ENCODE assay signal across 9 cellular contexts in the genomic region with DNA sequence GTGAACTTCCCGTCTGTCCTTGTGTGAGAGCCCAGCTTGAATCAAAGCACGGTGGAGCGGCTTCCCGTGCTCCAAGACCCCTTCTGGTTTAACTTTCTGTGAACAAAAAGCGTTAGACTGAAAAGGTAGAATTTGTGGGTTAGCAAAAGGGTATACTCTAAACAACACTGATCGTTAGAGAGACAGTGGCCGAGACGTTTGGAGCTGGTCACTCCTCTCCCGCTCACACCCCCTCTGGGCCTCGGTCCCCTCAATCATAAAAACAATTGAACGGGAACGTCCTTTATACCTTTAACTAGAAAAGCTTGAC. TPM values are rescaled to one million over a fixed set of nuclear protein-coding genes. Genes with fewer than 3 reads are reported as not detected.
DNase-seq lines count a peak whose midpoint lies in the region; FAIRE-seq and TF ChIP-seq lines count a peak whose summit lies in the region.
"Had no signal": no experiment of that assay in that cellular context is flagged by ENCODE, and none has a peak within 500 bp of the region (broad histone marks: within the 10 kb centered on the region; RNA-seq: fewer than 3 reads in every experiment).

No MANE protein-coding gene starts in this region.

- H3K4me1 ChIP-seq in ACC112 (ENCODE audit: control insufficient read depth, insufficient read depth, low read length, unreplicated experiment) = no peaks in the 10 kb centered on the region
- 0 out of 2 replicates have a peak, but pooled peaks cover 2% of the 10 kb centered on the region for H3K4me1 ChIP-seq in HUES48 (ENCODE audit: control insufficient read depth, insufficient read depth, low read length)
- peaks cover 21% of the 10 kb centered on the region for H3K4me1 ChIP-seq in mesodermal cell (ENCODE audit: control insufficient read depth, insufficient read depth, low read length, poor library complexity, severe bottlenecking)

- H3K27ac ChIP-seq in ACC112 (ENCODE audit: low read depth, low read length) (peak overlapping the region; percentile 58), HUES48 (ENCODE audit: low read depth, low read length) (peak overlapping the region; percentile 97), mesodermal cell (ENCODE audit: low read depth, low read length, severe bottlenecking) (peak overlapping the region; percentile 97)

- H3K27me3 ChIP-seq in ACC112 (ENCODE audit: insufficient read depth, low read length) (no peaks in the 10 kb centered on the region), HUES48 (ENCODE audit: control insufficient read depth, insufficient read depth, low read length) (no peaks in the 10 kb centered on the region), bronchial epithelial cell (ENCODE audit: control insufficient read depth, insufficient read depth, low read length) (no peaks in the 10 kb centered on the region)

- H3K79me2 ChIP-seq in ACC112 (ENCODE audit: control insufficient read depth, insufficient read depth, low read length, unreplicated experiment) = peaks cover 13% of the 10 kb centered on the region

- H3K36me3 ChIP-seq in ACC112 (ENCODE audit: insufficient read depth, low read length) = peaks cover 13% of the 10 kb centered on the region
- peaks cover 45% of the 10 kb centered on the region for H3K36me3 ChIP-seq in HUES48 (ENCODE audit: control insufficient read depth, insufficient read depth, low read length)
- H3K36me3 ChIP-seq in bronchial epithelial cell (ENCODE audit: control insufficient read depth, insufficient read depth, low read length) = peaks cover 13% of the 10 kb centered on the region
- peaks cover 59% of the 10 kb centered on the region for H3K36me3 ChIP-seq in mesodermal cell (ENCODE audit: control insufficient read depth, insufficient read depth, low read length)

- peak overlapping the region; percentile 91 for H3K4me3 ChIP-seq in ACC112 (ENCODE audit: low read depth, low read length)
- peak overlapping the region; percentile 94 for H3K4me3 ChIP-seq in HUES48 (ENCODE audit: low read depth, low read length)
- H3K4me3 ChIP-seq in bronchial epithelial cell (ENCODE audit: low read depth, low read length) = peak overlapping the region; percentile 89
- peak overlapping the region; percentile 80 for H3K4me3 ChIP-seq in mesodermal cell (ENCODE audit: extremely low read depth, insufficient read depth, low read length, poor library complexity, severe bottlenecking)

- H2AFZ ChIP-seq in ACC112 (ENCODE audit: low read length, unreplicated experiment) = peak overlapping the region; percentile 47

- H3K9ac ChIP-seq in HUES48 (ENCODE audit: low read depth, low read length) = peak overlapping the region; percentile 94

- FAIRE-seq in bronchial epithelial cell (lab: Jason Lieb, UNC) (no peak), frontal cortex (lab: Jason Lieb, UNC) (no peak)

- no peak for TF ChIP-seq CTCF in bronchial epithelial cell (IDR thresholded peaks at IDR 0.05; ENCODE audit: insufficient read depth, low read length, severe bottlenecking)

- no peaks in the 10 kb centered on the region for H3K9me3 ChIP-seq in HUES48 (ENCODE audit: control insufficient read depth, insufficient read depth, low read length)
- no peaks in the 10 kb centered on the region for H3K9me3 ChIP-seq in mesodermal cell (ENCODE audit: control insufficient read depth, low read length)

- DNase-seq in bronchial epithelial cell (ENCODE audit: low read depth) = no peak
- no peak for DNase-seq in foreskin melanocyte
- no peak for DNase-seq in NCI-H345 treated with DMSO at 0.1 percent for 48 hours (lab: John Stamatoyannopoulos, UW; ENCODE audit: unreplicated experiment)
- DNase-seq in frontal cortex (ENCODE audit: low spot score in 2 of 2) = no peak
- DNase-seq in DMS53 treated with DMSO at 0.1 percent for 48 hours (lab: John Stamatoyannopoulos, UW; ENCODE audit: unreplicated experiment) = no peak

- WGBS in mesodermal cell (ENCODE audit: insufficient coverage in 2 of 2), 2 experiments = 0 to 3% methylated on average over 4 of the region's 12 CpGs

RNA-seq across cellular contexts. Expression of a gene that starts 0.5 kb away (rescaled TPM):
- total RNA-seq in bronchial epithelial cell = 14.7 and 18.2 TPM in 2 replicates
- polyA plus RNA-seq in mesodermal cell (2013, experiment 1 of 2) = 27.7 TPM
- polyA plus RNA-seq in mesodermal cell (2013, experiment 2 of 2) = 25.4 TPM
- total RNA-seq in frontal cortex = 15.5 TPM

RNA-seq across cellular contexts. Expression of a gene that starts 36.7 kb away (rescaled TPM):
- 4.7 and 6.9 TPM in 2 replicates for total RNA-seq in bronchial epithelial cell
- polyA plus RNA-seq in mesodermal cell (2013, experiment 1 of 2) = 42.3 TPM
- polyA plus RNA-seq in mesodermal cell (2013, experiment 2 of 2) = 36.6 TPM
- 19.2 TPM for total RNA-seq in frontal cortex

RNA-seq across cellular contexts. Expression of a gene that starts 40.4 kb away (rescaled TPM):
- total RNA-seq in bronchial epithelial cell (under 0.01 TPM in 1 of 2 replicates, not detected in the other), frontal cortex (not detected)
- polyA plus RNA-seq in mesodermal cell (2013, experiment 1 of 2) = not detected
- not detected for polyA plus RNA-seq in mesodermal cell (2013, experiment 2 of 2)
- total RNA-seq: glomerular endothelial cell had no signal
